In genomic region chr10:117327262-117327661, GRCh38 we compare ENCODE assay signal across 20 cellular contexts.
"Had no signal": no experiment of that assay in that cellular context is flagged by ENCODE, and none has a peak within 500 bp of the region (broad histone marks: within the 10 kb centered on the region; RNA-seq: fewer than 3 reads in every experiment).

No MANE protein-coding gene starts in this region.

- H3K36me3 ChIP-seq: esophagus squamous epithelium, lower lobe of right lung, prostate gland, thoracic aorta, upper lobe of left lung, uterus had no signal

- H3K36me3 Mint-ChIP-seq: natural killer cell had no signal

- H3K27me3 Mint-ChIP-seq: stimulated activated memory B cell treated with anti-CD40 and anti-IgM and Interleukin-4, amounts not matched to agents 10 μg/mL and 1 μg/mL and 100 μg/mL, for 72 hours had no signal

- ATAC-seq: left ventricle myocardium superior; lower lobe of right lung; right cardiac atrium; stimulated activated memory B cell treated with anti-CD40 and anti-IgM and Interleukin-4, amounts not matched to agents 10 μg/mL and 1 μg/mL and 100 μg/mL, for 72 hours; stimulated activated naive CD8-positive, alpha-beta T cell treated with anti-CD3 and anti-CD28 coated beads, Interleukin-15, Interleukin-2, amounts not matched to agents 100 U/mL and 50 U/mL, for 24 hours had no signal

- DNase-seq: cortex of kidney; endodermal cell; esophagus squamous epithelium; left ventricle myocardium superior; lower lobe of right lung; natural killer cell; right cardiac atrium; spleen; stimulated activated CD4-positive, alpha-beta T cell treated with anti-CD3 and anti-CD28 coated beads, Interleukin-4, amount 100 ng/mL, for 4 hours; stimulated activated naive CD8-positive, alpha-beta T cell treated with anti-CD3 and anti-CD28 coated beads, Interleukin-15, Interleukin-2, amounts not matched to agents 100 U/mL and 50 U/mL, for 24 hours; substantia nigra; upper lobe of left lung; uterus had no signal

- FAIRE-seq: frontal cortex, keratinocyte had no signal

- H3K4me3 Mint-ChIP-seq: endodermal cell; natural killer cell; stimulated activated memory B cell treated with anti-CD40 and anti-IgM and Interleukin-4, amounts not matched to agents 10 μg/mL and 1 μg/mL and 100 μg/mL, for 72 hours had no signal

- H3K9me3 ChIP-seq: esophagus squamous epithelium, lower lobe of right lung, prostate gland, spleen, thoracic aorta, tibial nerve, upper lobe of left lung, uterus had no signal

- H3K4me3 ChIP-seq: esophagus squamous epithelium, lower lobe of right lung, prostate gland, skin epidermis, spleen, thoracic aorta, tibial nerve, upper lobe of left lung, uterus had no signal

- H3K27ac Mint-ChIP-seq: endodermal cell; stimulated activated memory B cell treated with anti-CD40 and anti-IgM and Interleukin-4, amounts not matched to agents 10 μg/mL and 1 μg/mL and 100 μg/mL, for 72 hours had no signal

- H3K27ac ChIP-seq: lower lobe of right lung, prostate gland, skin epidermis, spleen, thoracic aorta, tibial nerve, upper lobe of left lung, uterus had no signal

- H3K4me1 ChIP-seq: lower lobe of right lung, prostate gland, uterus had no signal

- H3K9me3 Mint-ChIP-seq: natural killer cell had no signal

- H3K27me3 ChIP-seq: esophagus squamous epithelium, spleen, tibial nerve, upper lobe of left lung, uterus had no signal
